ENCODE assay signal across 7 cellular contexts in genomic region chr22:19853879-19854777, GRCh38. TPM values are rescaled to one million over a fixed set of nuclear protein-coding genes. Genes with fewer than 3 reads are reported as not detected.
DNase-seq lines count a peak whose midpoint lies in the region; ATAC-seq and TF ChIP-seq lines count a peak whose summit lies in the region.

No MANE protein-coding gene starts in this region.

- peak; percentile 12 for ATAC-seq in GM18870 (IDR thresholded peaks at IDR 0.05; ENCODE audit: unreplicated experiment)
- ATAC-seq in HG03139 (IDR thresholded peaks at IDR 0.05; ENCODE audit: unreplicated experiment), result peak; percentile 3
- peak; percentile 1 to 14 for ATAC-seq in left cardiac atrium
- peak; percentile 9 to 34 (median 12) for ATAC-seq in psoas muscle

- no peaks in the 10 kb centered on the region for H3K27me3 Mint-ChIP-seq in activated T-helper 2 cell treated with anti-CD3 and anti-CD28 coated beads, Interferon-gamma antibody, Interleukin-2, Interleukin-4, amounts not matched to agents 10 μg/mL and 5 μg/mL and 100 μg/mL, durations not matched to agents 14 hours and 24 hours and 36 hours (ENCODE audit: low read depth)

- peak overlapping the region; percentile 75 for H3K4me3 ChIP-seq in psoas muscle

- H3K9me3 ChIP-seq in psoas muscle, result no peaks in the 10 kb centered on the region

- DNase-seq in activated T-helper 2 cell treated with anti-CD3 and anti-CD28 coated beads, Interferon-gamma antibody, Interleukin-2, Interleukin-4, amounts not matched to agents 10 μg/mL and 5 μg/mL and 100 μg/mL, durations not matched to agents 14 hours and 24 hours and 36 hours (ENCODE audit: low spot score), result peak; percentile 16
- DNase-seq in left cardiac atrium (no peak), psoas muscle (no peak), NCI-H2196 treated with DMSO at 0.1 percent for 48 hours (lab: John Stamatoyannopoulos, UW; ENCODE audit: unreplicated experiment) (no peak), ecto neural progenitor cell (ENCODE audit: low spot score) (no peak)

- H3K27ac Mint-ChIP-seq in activated T-helper 2 cell treated with anti-CD3 and anti-CD28 coated beads, Interferon-gamma antibody, Interleukin-2, Interleukin-4, amounts not matched to agents 10 μg/mL and 5 μg/mL and 100 μg/mL, durations not matched to agents 14 hours and 24 hours and 36 hours, result peak overlapping the region; percentile 93

- H3K4me1 Mint-ChIP-seq in activated T-helper 2 cell treated with anti-CD3 and anti-CD28 coated beads, Interferon-gamma antibody, Interleukin-2, Interleukin-4, amounts not matched to agents 10 μg/mL and 5 μg/mL and 100 μg/mL, durations not matched to agents 14 hours and 24 hours and 36 hours (ENCODE audit: low read depth), result peaks cover 35% of the 10 kb centered on the region

- H3K27me3 ChIP-seq in psoas muscle (ENCODE audit: insufficient read depth in 3 of 3, low read length in 2 of 3), result no peaks in the 10 kb centered on the region

- 1% methylated on average over 44 to 49 of the region's 49 CpGs for WGBS in psoas muscle, 3 donors

- H3K4me3 Mint-ChIP-seq in activated T-helper 2 cell treated with anti-CD3 and anti-CD28 coated beads, Interferon-gamma antibody, Interleukin-2, Interleukin-4, amounts not matched to agents 10 μg/mL and 5 μg/mL and 100 μg/mL, durations not matched to agents 14 hours and 24 hours and 36 hours (ENCODE audit: low read depth), result peak overlapping the region; percentile 98

- peaks cover 22% of the 10 kb centered on the region for H3K4me1 ChIP-seq in psoas muscle

- TF ChIP-seq CTCF in psoas muscle (IDR thresholded peaks at IDR 0.05), result no peak

- H3K36me3 ChIP-seq in psoas muscle (ENCODE audit: insufficient read depth in 1 of 2, low read depth in 1 of 2), result peaks cover 3 to 31% of the 10 kb centered on the region in 2 donors

- H3K36me3 Mint-ChIP-seq in activated T-helper 2 cell treated with anti-CD3 and anti-CD28 coated beads, Interferon-gamma antibody, Interleukin-2, Interleukin-4, amounts not matched to agents 10 μg/mL and 5 μg/mL and 100 μg/mL, durations not matched to agents 14 hours and 24 hours and 36 hours (ENCODE audit: low read depth), result peaks cover 46% of the 10 kb centered on the region

- H3K27ac ChIP-seq in psoas muscle, result peak overlapping the region; percentile 89

- intact Hi-C loops in activated T-helper 2 cell treated with anti-CD3 and anti-CD28 coated beads, Interferon-gamma antibody, Interleukin-2, Interleukin-4, amounts not matched to agents 10 μg/mL and 5 μg/mL and 100 μg/mL, durations not matched to agents 14 hours and 24 hours and 36 hours (cut with micrococcal nuclease), result loop anchor here (1.0 to 5.0 kb wide), 3 partner anchors 38 to 123 kb away; partner anchors contain the start of genes COMT and TXNRD2
- intact Hi-C loops in left cardiac atrium (cut with DNase I), result no loop called here
- intact Hi-C loops in psoas muscle (cut with DNase I), result loop anchor here in 1 of 2 donors (2.0 to 5.0 kb wide), 2 partner anchors 55 to 122 kb away; no protein-coding TSS in a partner anchor

- H3K9me3 Mint-ChIP-seq in activated T-helper 2 cell treated with anti-CD3 and anti-CD28 coated beads, Interferon-gamma antibody, Interleukin-2, Interleukin-4, amounts not matched to agents 10 μg/mL and 5 μg/mL and 100 μg/mL, durations not matched to agents 14 hours and 24 hours and 36 hours, result no peaks in the 10 kb centered on the region

RNA-seq across cellular contexts. Expression of gene GNB1L, which starts 0.5 kb away (rescaled TPM):
- 14.7 and 17.7 TPM in 2 replicates for total RNA-seq in activated T-helper 2 cell treated with anti-CD3 and anti-CD28 coated beads, Interferon-gamma antibody, Interleukin-2, Interleukin-4, amounts not matched to agents 10 μg/mL and 5 μg/mL and 100 μg/mL, durations not matched to agents 14 hours and 24 hours and 36 hours
- total RNA-seq in left cardiac atrium, result 1 to 10 TPM; 2.5 to 4.5 TPM
- 1 to 10 TPM; 1.5 to 3.4 (median 3.0) TPM for total RNA-seq in psoas muscle
- polyA plus RNA-seq in psoas muscle, result 1 to 10 TPM; 3.3 to 7.6 (median 3.6) TPM

RNA-seq across cellular contexts. Expression of gene RTL10, which starts 0.5 kb away (rescaled TPM):
- total RNA-seq in activated T-helper 2 cell treated with anti-CD3 and anti-CD28 coated beads, Interferon-gamma antibody, Interleukin-2, Interleukin-4, amounts not matched to agents 10 μg/mL and 5 μg/mL and 100 μg/mL, durations not matched to agents 14 hours and 24 hours and 36 hours, result 16.6 and 19.0 TPM in 2 replicates
- total RNA-seq in left cardiac atrium (1 to 10 TPM; 6.8 to 7.7 TPM), psoas muscle (1 to 10 TPM; 5.3 to 9.7 (median 8.1) TPM)
- 1 to 10 TPM; 5.9 to 7.9 (median 6.3) TPM for polyA plus RNA-seq in psoas muscle
